Comparison of ENCODE assay signal across 5 cellular contexts in the genomic region with DNA sequence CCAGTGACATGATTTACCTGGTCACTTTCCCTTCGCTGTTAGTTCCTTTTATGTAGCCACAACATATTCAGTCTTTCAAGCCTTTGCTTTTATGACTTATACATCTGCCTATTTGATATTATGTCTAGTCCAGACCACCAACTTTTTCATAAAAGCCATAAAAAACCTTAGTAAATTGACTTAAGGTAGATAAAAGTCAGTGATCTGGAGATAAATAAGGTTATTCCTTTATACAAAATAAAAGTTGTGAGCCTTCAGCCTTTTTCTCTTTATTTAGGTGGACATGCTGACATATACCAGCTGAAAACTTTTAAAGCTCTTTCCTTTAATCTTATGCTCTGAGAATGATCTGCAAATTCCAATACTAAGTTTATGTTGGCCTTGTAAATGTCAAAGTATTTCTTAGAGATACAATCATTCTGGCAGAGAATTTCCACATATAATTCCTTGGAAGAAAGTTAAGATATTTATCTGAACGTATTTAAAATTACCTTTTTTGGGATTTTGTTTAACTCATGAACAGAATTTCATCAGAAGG.
"Had no signal": no experiment of that assay in that cellular context is flagged by ENCODE, and none has a peak within 500 bp of the region (broad histone marks: within the 10 kb centered on the region; RNA-seq: fewer than 3 reads in every experiment).

No MANE protein-coding gene starts in this region.

- DNase-seq: IMR-90 had no signal

- H3K27me3 Mint-ChIP-seq: IgD-negative memory B cell had no signal

- ATAC-seq: HepG2, K562 had no signal

- H3K36me3 Mint-ChIP-seq: IgD-negative memory B cell had no signal

- H3K27ac Mint-ChIP-seq: IgD-negative memory B cell had no signal

- H3K4me3 ChIP-seq: K562 had no signal

- H3K4me1 Mint-ChIP-seq: IgD-negative memory B cell had no signal

- H3K27ac ChIP-seq: HL-60 had no signal

- H3K4me3 Mint-ChIP-seq: IgD-negative memory B cell had no signal
